Comparison of ENCODE assay signal across 1 cellular context in genomic region chr7:106814887-106815286, GRCh38.
TF ChIP-seq lines count a peak whose summit lies in the region.

No MANE protein-coding gene starts in this region.

TF ChIP-seq in K562, 482 proteins besides CTCF, POLR2A, EP300 and RAD21 (continued from another document and continues in another):
- TF ChIP-seq, protein P1, sequence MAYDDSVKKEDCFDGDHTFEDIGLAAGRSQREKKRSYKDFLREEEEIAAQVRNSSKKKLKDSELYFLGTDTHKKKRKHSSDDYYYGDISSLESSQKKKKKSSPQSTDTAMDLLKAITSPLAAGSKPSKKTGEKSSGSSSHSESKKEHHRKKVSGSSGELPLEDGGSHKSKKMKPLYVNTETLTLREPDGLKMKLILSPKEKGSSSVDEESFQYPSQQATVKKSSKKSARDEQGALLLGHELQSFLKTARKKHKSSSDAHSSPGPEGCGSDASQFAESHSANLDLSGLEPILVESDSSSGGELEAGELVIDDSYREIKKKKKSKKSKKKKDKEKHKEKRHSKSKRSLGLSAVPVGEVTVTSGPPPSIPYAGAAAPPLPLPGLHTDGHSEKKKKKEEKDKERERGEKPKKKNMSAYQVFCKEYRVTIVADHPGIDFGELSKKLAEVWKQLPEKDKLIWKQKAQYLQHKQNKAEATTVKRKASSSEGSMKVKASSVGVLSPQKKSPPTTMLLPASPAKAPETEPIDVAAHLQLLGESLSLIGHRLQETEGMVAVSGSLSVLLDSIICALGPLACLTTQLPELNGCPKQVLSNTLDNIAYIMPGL (CRISPR knock-in tag; IDR thresholded peaks at IDR 0.05), result no peak
- TF ChIP-seq FOS (IDR thresholded peaks at IDR 0.05; ENCODE audit: extremely low read depth, insufficient read length) (no peak), LARP7 (IDR thresholded peaks at IDR 0.05) (no peak), MTA1 (IDR thresholded peaks at IDR 0.05; ENCODE audit: borderline replicate concordance) (no peak), FOXP1 (CRISPR knock-in tag; IDR thresholded peaks at IDR 0.05) (no peak), ZFP30 (CRISPR knock-in tag; IDR thresholded peaks at IDR 0.05; ENCODE audit: borderline replicate concordance) (no peak), PHB2 (IDR thresholded peaks at IDR 0.05; ENCODE audit: low read depth) (no peak), GTF2F1 (IDR thresholded peaks at IDR 0.05; ENCODE audit: low read depth, low read length) (no peak), SP2 (IDR thresholded peaks at IDR 0.05; ENCODE audit: extremely low read depth, low read depth, low read length, poor library complexity, severe bottlenecking) (no peak), RBM14 (IDR thresholded peaks at IDR 0.05; ENCODE audit: borderline replicate concordance, insufficient read depth, low read depth, low read length) (no peak), MED1 (CRISPR knock-in tag; IDR thresholded peaks at IDR 0.05; ENCODE audit: borderline replicate concordance) (no peak), PCBP2 (IDR thresholded peaks at IDR 0.05; ENCODE audit: low read depth, low read length, poor library complexity, severe bottlenecking) (no peak), HNRNPK (IDR thresholded peaks at IDR 0.05; ENCODE audit: low read depth, low read length, poor library complexity, severe bottlenecking) (no peak), MLX (CRISPR knock-in tag; conservative IDR thresholded peaks at IDR 0.05) (no peak), PRMT5 (CRISPR knock-in tag; IDR thresholded peaks at IDR 0.05) (no peak), ZNF41 (CRISPR knock-in tag; conservative IDR thresholded peaks at IDR 0.05) (no peak), TBL1XR1 (IDR thresholded peaks at IDR 0.05; ENCODE audit: low read length in 2 of 2) (no peak), XRCC5 (IDR thresholded peaks at IDR 0.05; ENCODE audit: low read depth, low read length) (no peak), PHB (CRISPR knock-in tag; IDR thresholded peaks at IDR 0.05) (peak; percentile 73; the same call in 1 of the 2 replicates), SIRT6 (IDR thresholded peaks at IDR 0.05; ENCODE audit: low read depth, low read length) (no peak), RFX1 (IDR thresholded peaks at IDR 0.05) (no peak), L3MBTL2 (IDR thresholded peaks at IDR 0.05) (peak; percentile 63), TOE1 (IDR thresholded peaks at IDR 0.05; ENCODE audit: borderline replicate concordance) (no peak), TOE1 (CRISPR knock-in tag; IDR thresholded peaks at IDR 0.05; ENCODE audit: borderline replicate concordance, low read depth) (no peak), CBX1 (IDR thresholded peaks at IDR 0.05; ENCODE audit: low read depth) (no peak), MAFF (IDR thresholded peaks at IDR 0.05; ENCODE audit: low read length) (no peak), ZNF584 (CRISPR knock-in tag; IDR thresholded peaks at IDR 0.05; ENCODE audit: low read depth) (no peak; the same call in 1 of the 2 replicates), CHD1 (IDR thresholded peaks at IDR 0.05; ENCODE audit: low read length) (no peak), CHCHD3 (CRISPR knock-in tag; IDR thresholded peaks at IDR 0.05) (no peak), NUFIP1 (IDR thresholded peaks at IDR 0.05; ENCODE audit: partially characterized antibody) (no peak), LEF1 (IDR thresholded peaks at IDR 0.05) (no peak), CREB1 (IDR thresholded peaks at IDR 0.05) (no peak), CREB1 (CRISPR knock-in tag; IDR thresholded peaks at IDR 0.05) (no peak)
- TF ChIP-seq, protein P2, sequence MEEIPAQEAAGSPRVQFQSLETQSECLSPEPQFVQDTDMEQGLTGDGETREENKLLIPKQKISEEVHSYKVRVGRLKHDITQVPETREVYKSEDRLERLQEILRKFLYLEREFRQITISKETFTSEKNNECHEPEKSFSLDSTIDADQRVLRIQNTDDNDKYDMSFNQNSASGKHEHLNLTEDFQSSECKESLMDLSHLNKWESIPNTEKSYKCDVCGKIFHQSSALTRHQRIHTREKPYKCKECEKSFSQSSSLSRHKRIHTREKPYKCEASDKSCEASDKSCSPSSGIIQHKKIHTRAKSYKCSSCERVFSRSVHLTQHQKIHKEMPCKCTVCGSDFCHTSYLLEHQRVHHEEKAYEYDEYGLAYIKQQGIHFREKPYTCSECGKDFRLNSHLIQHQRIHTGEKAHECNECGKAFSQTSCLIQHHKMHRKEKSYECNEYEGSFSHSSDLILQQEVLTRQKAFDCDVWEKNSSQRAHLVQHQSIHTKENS (CRISPR knock-in tag; IDR thresholded peaks at IDR 0.05), result no peak
- TF ChIP-seq, protein P3, sequence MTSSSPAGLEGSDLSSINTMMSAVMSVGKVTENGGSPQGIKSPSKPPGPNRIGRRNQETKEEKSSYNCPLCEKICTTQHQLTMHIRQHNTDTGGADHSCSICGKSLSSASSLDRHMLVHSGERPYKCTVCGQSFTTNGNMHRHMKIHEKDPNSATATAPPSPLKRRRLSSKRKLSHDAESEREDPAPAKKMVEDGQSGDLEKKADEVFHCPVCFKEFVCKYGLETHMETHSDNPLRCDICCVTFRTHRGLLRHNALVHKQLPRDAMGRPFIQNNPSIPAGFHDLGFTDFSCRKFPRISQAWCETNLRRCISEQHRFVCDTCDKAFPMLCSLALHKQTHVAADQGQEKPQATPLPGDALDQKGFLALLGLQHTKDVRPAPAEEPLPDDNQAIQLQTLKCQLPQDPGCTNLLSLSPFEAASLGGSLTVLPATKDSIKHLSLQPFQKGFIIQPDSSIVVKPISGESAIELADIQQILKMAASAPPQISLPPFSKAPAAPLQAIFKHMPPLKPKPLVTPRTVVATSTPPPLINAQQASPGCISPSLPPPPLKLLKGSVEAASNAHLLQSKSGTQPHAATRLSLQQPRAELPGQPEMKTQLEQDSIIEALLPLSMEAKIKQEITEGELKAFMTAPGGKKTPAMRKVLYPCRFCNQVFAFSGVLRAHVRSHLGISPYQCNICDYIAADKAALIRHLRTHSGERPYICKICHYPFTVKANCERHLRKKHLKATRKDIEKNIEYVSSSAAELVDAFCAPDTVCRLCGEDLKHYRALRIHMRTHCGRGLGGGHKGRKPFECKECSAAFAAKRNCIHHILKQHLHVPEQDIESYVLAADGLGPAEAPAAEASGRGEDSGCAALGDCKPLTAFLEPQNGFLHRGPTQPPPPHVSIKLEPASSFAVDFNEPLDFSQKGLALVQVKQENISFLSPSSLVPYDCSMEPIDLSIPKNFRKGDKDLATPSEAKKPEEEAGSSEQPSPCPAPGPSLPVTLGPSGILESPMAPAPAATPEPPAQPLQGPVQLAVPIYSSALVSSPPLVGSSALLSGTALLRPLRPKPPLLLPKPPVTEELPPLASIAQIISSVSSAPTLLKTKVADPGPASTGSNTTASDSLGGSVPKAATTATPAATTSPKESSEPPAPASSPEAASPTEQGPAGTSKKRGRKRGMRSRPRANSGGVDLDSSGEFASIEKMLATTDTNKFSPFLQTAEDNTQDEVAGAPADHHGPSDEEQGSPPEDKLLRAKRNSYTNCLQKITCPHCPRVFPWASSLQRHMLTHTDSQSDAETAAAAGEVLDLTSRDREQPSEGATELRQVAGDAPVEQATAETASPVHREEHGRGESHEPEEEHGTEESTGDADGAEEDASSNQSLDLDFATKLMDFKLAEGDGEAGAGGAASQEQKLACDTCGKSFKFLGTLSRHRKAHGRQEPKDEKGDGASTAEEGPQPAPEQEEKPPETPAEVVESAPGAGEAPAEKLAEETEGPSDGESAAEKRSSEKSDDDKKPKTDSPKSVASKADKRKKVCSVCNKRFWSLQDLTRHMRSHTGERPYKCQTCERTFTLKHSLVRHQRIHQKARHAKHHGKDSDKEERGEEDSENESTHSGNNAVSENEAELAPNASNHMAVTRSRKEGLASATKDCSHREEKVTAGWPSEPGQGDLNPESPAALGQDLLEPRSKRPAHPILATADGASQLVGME (CRISPR knock-in tag; IDR thresholded peaks at IDR 0.05), result peak; percentile 92
- TF ChIP-seq, protein P4, sequence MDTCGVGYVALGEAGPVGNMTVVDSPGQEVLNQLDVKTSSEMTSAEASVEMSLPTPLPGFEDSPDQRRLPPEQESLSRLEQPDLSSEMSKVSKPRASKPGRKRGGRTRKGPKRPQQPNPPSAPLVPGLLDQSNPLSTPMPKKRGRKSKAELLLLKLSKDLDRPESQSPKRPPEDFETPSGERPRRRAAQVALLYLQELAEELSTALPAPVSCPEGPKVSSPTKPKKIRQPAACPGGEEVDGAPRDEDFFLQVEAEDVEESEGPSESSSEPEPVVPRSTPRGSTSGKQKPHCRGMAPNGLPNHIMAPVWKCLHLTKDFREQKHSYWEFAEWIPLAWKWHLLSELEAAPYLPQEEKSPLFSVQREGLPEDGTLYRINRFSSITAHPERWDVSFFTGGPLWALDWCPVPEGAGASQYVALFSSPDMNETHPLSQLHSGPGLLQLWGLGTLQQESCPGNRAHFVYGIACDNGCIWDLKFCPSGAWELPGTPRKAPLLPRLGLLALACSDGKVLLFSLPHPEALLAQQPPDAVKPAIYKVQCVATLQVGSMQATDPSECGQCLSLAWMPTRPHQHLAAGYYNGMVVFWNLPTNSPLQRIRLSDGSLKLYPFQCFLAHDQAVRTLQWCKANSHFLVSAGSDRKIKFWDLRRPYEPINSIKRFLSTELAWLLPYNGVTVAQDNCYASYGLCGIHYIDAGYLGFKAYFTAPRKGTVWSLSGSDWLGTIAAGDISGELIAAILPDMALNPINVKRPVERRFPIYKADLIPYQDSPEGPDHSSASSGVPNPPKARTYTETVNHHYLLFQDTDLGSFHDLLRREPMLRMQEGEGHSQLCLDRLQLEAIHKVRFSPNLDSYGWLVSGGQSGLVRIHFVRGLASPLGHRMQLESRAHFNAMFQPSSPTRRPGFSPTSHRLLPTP (IDR thresholded peaks at IDR 0.05; ENCODE audit: borderline replicate concordance, extremely low read depth, insufficient read length), result no peak
- TF ChIP-seq, protein P5, sequence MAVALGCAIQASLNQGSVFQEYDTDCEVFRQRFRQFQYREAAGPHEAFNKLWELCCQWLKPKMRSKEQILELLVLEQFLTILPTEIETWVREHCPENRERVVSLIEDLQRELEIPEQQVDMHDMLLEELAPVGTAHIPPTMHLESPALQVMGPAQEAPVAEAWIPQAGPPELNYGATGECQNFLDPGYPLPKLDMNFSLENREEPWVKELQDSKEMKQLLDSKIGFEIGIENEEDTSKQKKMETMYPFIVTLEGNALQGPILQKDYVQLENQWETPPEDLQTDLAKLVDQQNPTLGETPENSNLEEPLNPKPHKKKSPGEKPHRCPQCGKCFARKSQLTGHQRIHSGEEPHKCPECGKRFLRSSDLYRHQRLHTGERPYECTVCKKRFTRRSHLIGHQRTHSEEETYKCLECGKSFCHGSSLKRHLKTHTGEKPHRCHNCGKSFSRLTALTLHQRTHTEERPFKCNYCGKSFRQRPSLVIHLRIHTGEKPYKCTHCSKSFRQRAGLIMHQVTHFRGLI (CRISPR knock-in tag; IDR thresholded peaks at IDR 0.05), result peak; percentile 54; the same call in 1 of the 2 replicates
- TF ChIP-seq, protein P6, sequence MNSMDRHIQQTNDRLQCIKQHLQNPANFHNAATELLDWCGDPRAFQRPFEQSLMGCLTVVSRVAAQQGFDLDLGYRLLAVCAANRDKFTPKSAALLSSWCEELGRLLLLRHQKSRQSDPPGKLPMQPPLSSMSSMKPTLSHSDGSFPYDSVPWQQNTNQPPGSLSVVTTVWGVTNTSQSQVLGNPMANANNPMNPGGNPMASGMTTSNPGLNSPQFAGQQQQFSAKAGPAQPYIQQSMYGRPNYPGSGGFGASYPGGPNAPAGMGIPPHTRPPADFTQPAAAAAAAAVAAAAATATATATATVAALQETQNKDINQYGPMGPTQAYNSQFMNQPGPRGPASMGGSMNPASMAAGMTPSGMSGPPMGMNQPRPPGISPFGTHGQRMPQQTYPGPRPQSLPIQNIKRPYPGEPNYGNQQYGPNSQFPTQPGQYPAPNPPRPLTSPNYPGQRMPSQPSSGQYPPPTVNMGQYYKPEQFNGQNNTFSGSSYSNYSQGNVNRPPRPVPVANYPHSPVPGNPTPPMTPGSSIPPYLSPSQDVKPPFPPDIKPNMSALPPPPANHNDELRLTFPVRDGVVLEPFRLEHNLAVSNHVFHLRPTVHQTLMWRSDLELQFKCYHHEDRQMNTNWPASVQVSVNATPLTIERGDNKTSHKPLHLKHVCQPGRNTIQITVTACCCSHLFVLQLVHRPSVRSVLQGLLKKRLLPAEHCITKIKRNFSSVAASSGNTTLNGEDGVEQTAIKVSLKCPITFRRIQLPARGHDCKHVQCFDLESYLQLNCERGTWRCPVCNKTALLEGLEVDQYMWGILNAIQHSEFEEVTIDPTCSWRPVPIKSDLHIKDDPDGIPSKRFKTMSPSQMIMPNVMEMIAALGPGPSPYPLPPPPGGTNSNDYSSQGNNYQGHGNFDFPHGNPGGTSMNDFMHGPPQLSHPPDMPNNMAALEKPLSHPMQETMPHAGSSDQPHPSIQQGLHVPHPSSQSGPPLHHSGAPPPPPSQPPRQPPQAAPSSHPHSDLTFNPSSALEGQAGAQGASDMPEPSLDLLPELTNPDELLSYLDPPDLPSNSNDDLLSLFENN (IDR thresholded peaks at IDR 0.05; ENCODE audit: low read depth in 2 of 2, low read length in 2 of 2), result no peak
- TF ChIP-seq, protein P7, sequence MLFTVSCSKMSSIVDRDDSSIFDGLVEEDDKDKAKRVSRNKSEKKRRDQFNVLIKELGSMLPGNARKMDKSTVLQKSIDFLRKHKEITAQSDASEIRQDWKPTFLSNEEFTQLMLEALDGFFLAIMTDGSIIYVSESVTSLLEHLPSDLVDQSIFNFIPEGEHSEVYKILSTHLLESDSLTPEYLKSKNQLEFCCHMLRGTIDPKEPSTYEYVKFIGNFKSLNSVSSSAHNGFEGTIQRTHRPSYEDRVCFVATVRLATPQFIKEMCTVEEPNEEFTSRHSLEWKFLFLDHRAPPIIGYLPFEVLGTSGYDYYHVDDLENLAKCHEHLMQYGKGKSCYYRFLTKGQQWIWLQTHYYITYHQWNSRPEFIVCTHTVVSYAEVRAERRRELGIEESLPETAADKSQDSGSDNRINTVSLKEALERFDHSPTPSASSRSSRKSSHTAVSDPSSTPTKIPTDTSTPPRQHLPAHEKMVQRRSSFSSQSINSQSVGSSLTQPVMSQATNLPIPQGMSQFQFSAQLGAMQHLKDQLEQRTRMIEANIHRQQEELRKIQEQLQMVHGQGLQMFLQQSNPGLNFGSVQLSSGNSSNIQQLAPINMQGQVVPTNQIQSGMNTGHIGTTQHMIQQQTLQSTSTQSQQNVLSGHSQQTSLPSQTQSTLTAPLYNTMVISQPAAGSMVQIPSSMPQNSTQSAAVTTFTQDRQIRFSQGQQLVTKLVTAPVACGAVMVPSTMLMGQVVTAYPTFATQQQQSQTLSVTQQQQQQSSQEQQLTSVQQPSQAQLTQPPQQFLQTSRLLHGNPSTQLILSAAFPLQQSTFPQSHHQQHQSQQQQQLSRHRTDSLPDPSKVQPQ (CRISPR knock-in tag; IDR thresholded peaks at IDR 0.05; ENCODE audit: borderline replicate concordance), result no peak
- TF ChIP-seq, protein P8, sequence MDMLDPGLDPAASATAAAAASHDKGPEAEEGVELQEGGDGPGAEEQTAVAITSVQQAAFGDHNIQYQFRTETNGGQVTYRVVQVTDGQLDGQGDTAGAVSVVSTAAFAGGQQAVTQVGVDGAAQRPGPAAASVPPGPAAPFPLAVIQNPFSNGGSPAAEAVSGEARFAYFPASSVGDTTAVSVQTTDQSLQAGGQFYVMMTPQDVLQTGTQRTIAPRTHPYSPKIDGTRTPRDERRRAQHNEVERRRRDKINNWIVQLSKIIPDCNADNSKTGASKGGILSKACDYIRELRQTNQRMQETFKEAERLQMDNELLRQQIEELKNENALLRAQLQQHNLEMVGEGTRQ (CRISPR knock-in tag; IDR thresholded peaks at IDR 0.05), result no peak
